Comparison of ENCODE assay signal across 8 cellular contexts in the genomic region with DNA sequence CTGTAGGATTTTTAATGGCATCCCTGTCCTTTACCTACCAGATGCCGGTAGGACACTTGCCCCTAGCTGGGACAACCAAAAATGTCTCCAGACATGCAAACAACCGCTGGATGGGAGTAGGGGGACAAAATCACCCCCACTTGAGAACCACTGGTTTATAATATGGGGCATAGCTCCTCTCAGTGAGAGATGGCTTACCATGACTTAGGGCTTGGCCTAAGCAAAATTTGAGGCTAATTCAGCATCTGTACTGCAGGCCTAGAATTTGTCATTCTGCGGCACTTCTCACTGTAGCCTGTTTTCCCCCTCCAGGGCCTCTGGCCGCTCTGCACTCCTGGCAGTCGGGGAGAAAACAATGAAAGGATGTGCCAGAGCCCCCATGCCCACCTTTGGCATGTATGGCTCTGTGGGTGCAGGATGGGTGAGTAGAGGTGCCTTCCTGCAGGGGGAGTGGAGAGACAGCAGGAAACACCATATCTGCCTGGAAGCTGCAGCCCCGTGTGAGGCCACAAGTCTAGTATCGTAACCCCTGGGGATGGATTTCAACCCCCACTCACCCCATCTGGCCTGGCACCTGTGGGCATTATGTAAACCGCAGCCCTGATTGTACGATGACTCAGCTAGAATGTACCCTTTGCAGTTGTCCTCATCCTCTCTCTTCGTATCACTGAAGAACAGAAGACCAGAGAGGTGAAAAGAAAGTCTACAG.
DNase-seq lines count a peak whose midpoint lies in the region; ATAC-seq and TF ChIP-seq lines count a peak whose summit lies in the region.

No MANE protein-coding gene starts in this region.

- ATAC-seq in HG02759 (IDR thresholded peaks at IDR 0.05; ENCODE audit: unreplicated experiment) (peak; percentile 76), GM21737 (IDR thresholded peaks at IDR 0.05; ENCODE audit: unreplicated experiment) (no peak)

- H3K27ac Mint-ChIP-seq in mesothelial cell of epicardium, result no peak overlapping the region

- TF ChIP-seq CTCF in osteoblast (IDR thresholded peaks at IDR 0.05; ENCODE audit: extremely low read depth, low read depth, low read length) (peak; percentile 25), mesothelial cell of epicardium (IDR thresholded peaks at IDR 0.05; ENCODE audit: unreplicated experiment) (no peak)

- DNase-seq in NCI-H1436 (lab: John Stamatoyannopoulos, UW) (peak; percentile 32), NCI-H1436 treated with DMSO at 0.1 percent for 48 hours (lab: John Stamatoyannopoulos, UW) (no peak), OCI-M1 (lab: John Stamatoyannopoulos, UW) (peak; percentile 11), osteoblast (ENCODE audit: insufficient read length, low spot score, missing footprints) (peak; percentile 18), mesothelial cell of epicardium (ENCODE audit: low spot score in 2 of 2, unreplicated experiment in 2 of 2) (no peak)
- DNase-seq in effector CD8-positive, alpha-beta T cell (lab: John Stamatoyannopoulos, UW), result no peak

- no peaks in the 10 kb centered on the region for H3K27me3 Mint-ChIP-seq in mesothelial cell of epicardium (ENCODE audit: low read depth)

- no peak overlapping the region for H3K4me2 ChIP-seq in osteoblast (ENCODE audit: insufficient read depth, low read length)

- H3K27me3 ChIP-seq in osteoblast (ENCODE audit: insufficient read depth, low read length), result no peaks in the 10 kb centered on the region

- H2AFZ ChIP-seq in osteoblast (ENCODE audit: low read length), result no peak overlapping the region

- H4K20me1 ChIP-seq in osteoblast (ENCODE audit: insufficient read depth, low read length), result no peaks in the 10 kb centered on the region

- no peaks in the 10 kb centered on the region for H3K79me2 ChIP-seq in osteoblast (ENCODE audit: insufficient read depth, low read length)

- peaks cover 62% of the 10 kb centered on the region for H3K4me1 ChIP-seq in osteoblast (ENCODE audit: insufficient read depth, low read length)

- H3K36me3 ChIP-seq in osteoblast (ENCODE audit: insufficient read depth, low read length), result no peaks in the 10 kb centered on the region

- no peak overlapping the region for H3K27ac ChIP-seq in osteoblast (ENCODE audit: low read depth, low read length)

- no peak overlapping the region for H3K4me3 ChIP-seq in osteoblast (ENCODE audit: insufficient read depth, low read length)

- H3K4me3 Mint-ChIP-seq in mesothelial cell of epicardium, result no peak overlapping the region

- no peaks in the 10 kb centered on the region for H3K36me3 Mint-ChIP-seq in mesothelial cell of epicardium

- peaks cover 33% of the 10 kb centered on the region for H3K4me1 Mint-ChIP-seq in mesothelial cell of epicardium

- no peaks in the 10 kb centered on the region for H3K9me3 ChIP-seq in osteoblast (ENCODE audit: low read depth, low read length)

- no peaks in the 10 kb centered on the region for H3K9me3 Mint-ChIP-seq in mesothelial cell of epicardium

Comparison
In these comparisons a context has a peak if more than half of its experiments do, and no peak if none do; other contexts are left out.
1. DNase-seq: peak in NCI-H1436 (single experiment), OCI-M1 (single experiment) and osteoblast (single experiment); none in NCI-H1436 treated with DMSO at 0.1 percent for 48 hours (single experiment), effector CD8-positive, alpha-beta T cell (single experiment) and mesothelial cell of epicardium (0 of 2).